In the genomic region with DNA sequence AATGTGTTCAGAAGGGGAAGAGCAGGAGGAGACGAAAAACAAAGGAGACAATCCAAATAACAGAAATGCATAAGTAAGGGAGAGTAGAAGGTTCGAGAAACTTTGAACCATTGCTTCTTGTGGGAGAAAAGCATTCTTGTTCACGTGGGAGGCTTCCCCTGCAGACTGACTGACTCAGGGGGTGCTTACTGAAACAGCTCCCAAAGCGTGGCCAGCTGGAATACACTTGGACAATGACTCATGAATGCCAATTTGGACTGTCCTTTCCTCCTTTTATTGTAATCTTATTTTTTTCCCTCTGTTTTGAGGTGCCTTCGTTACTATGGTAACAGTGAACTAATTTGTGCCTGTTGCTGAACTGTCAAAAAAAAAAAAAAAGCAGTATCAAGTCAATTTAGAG, we compare ENCODE assay signal across 12 cellular contexts.
DNase-seq lines count a peak whose midpoint lies in the region; ATAC-seq and TF ChIP-seq lines count a peak whose summit lies in the region.
"Had no signal": no experiment of that assay in that cellular context is flagged by ENCODE, and none has a peak within 500 bp of the region (broad histone marks: within the 10 kb centered on the region; RNA-seq: fewer than 3 reads in every experiment).

No MANE protein-coding gene starts in this region.

- peak in 2 of 3 experiments; percentile 18 to 56 for DNase-seq in NCI-H1417 (lab: John Stamatoyannopoulos, UW)
- DNase-seq in NCI-H1417 treated with DMSO at 0.1 percent for 48 hours (lab: John Stamatoyannopoulos, UW): no peak
- peak; percentile 76 for DNase-seq in amniotic stem cell (lab: John Stamatoyannopoulos, UW)
- DNase-seq in glomerular endothelial cell (ENCODE audit: extremely low read depth, low read depth, low spot score): peak; percentile 39
- DNase-seq in smooth muscle cell (lab: John Stamatoyannopoulos, UW; ENCODE audit: unreplicated experiment): no peak
- no peak for DNase-seq in NCI-H524 treated with DMSO at 0.1 percent for 48 hours (lab: John Stamatoyannopoulos, UW)
- no peak for DNase-seq in NCI-H2171 treated with DMSO at 0.1 percent for 48 hours (lab: John Stamatoyannopoulos, UW)
- DNase-seq: 8988T, NCI-H2081 treated with DMSO at 0.1 percent for 48 hours, sigmoid colon, SW 1271 had no signal

- H3K36me3 ChIP-seq in smooth muscle cell (ENCODE audit: low read depth): no peaks in the 10 kb centered on the region
- H3K36me3 ChIP-seq: sigmoid colon had no signal

- 11% methylated on average over 5 of the region's 5 CpGs for WGBS in smooth muscle cell (ENCODE audit: low lambda C conversion rate)

- ATAC-seq in GM19328 (IDR thresholded peaks at IDR 0.05; ENCODE audit: unreplicated experiment): no peak

- H3K4me3 ChIP-seq in smooth muscle cell: no peak overlapping the region
- H3K4me3 ChIP-seq: sigmoid colon had no signal

- peaks cover 11% of the 10 kb centered on the region for H3F3A ChIP-seq in smooth muscle cell (ENCODE audit: low read depth)

- peak overlapping the region; percentile 86 for H3K9ac ChIP-seq in smooth muscle cell (ENCODE audit: low read depth)

- H4K20me1 ChIP-seq in smooth muscle cell (ENCODE audit: low read depth): no peaks in the 10 kb centered on the region

- H3K27me3 ChIP-seq in smooth muscle cell (ENCODE audit: low read depth): peaks cover 6% of the 10 kb centered on the region

- TF ChIP-seq CTCF in smooth muscle cell (IDR thresholded peaks at IDR 0.05; ENCODE audit: borderline replicate concordance, insufficient read depth, poor library complexity, severe bottlenecking): no peak

- peaks cover 20% of the 10 kb centered on the region for H3K4me1 ChIP-seq in smooth muscle cell (ENCODE audit: low read depth)

- peak overlapping the region; percentile 92 for H3K27ac ChIP-seq in smooth muscle cell (ENCODE audit: low read depth)
- H3K27ac ChIP-seq: sigmoid colon had no signal

- peak overlapping the region; percentile 73 for H3K4me2 ChIP-seq in smooth muscle cell

- H3K79me2 ChIP-seq in smooth muscle cell (ENCODE audit: low read depth): no peaks in the 10 kb centered on the region

- peak overlapping the region; percentile 17 for H2AFZ ChIP-seq in smooth muscle cell (ENCODE audit: low read depth)

- no peaks in the 10 kb centered on the region for H3K9me3 ChIP-seq in smooth muscle cell (replicated peaks; ENCODE audit: low read depth)
- H3K9me3 ChIP-seq: sigmoid colon had no signal

Comparison
In these comparisons a context has a peak if more than half of its experiments do, and no peak if none do; other contexts are left out.
1. DNase-seq: peak in NCI-H1417 (2 of 3), amniotic stem cell (single experiment) and glomerular endothelial cell (single experiment); none in NCI-H1417 treated with DMSO at 0.1 percent for 48 hours (single experiment), smooth muscle cell (single experiment), NCI-H524 treated with DMSO at 0.1 percent for 48 hours (single experiment) and NCI-H2171 treated with DMSO at 0.1 percent for 48 hours (single experiment).